Comparison of ENCODE assay signal across 1 cellular context in genomic region chr4:73345399-73345975, GRCh38.
A peak's percentile ranks its signal among the peaks of the same experiment; 100 is the strongest.
TF ChIP-seq lines count a peak whose summit lies in the region.

No MANE protein-coding gene starts in this region.

TF ChIP-seq in HepG2, 621 proteins besides CTCF, POLR2A, EP300 and RAD21 (continued from another document and continues in another):
- TF ChIP-seq FOXP4 (CRISPR knock-in tag; IDR thresholded peaks at IDR 0.05) (peak; percentile 88), ZNF543 (CRISPR knock-in tag; IDR thresholded peaks at IDR 0.05) (no peak), CSRNP1 (CRISPR knock-in tag; IDR thresholded peaks at IDR 0.05) (0 out of 2 replicates have a peak, but pooled peaks have one; percentile 32), TCF7 (IDR thresholded peaks at IDR 0.05; ENCODE audit: low read depth) (peak; percentile 39; the same call in 1 of the 2 replicates), TFDP2 (CRISPR knock-in tag; IDR thresholded peaks at IDR 0.05) (0 out of 2 replicates have a peak, but pooled peaks have one; percentile 34), PRDM15 (CRISPR knock-in tag; IDR thresholded peaks at IDR 0.05) (no peak), ZNF205 (CRISPR knock-in tag; IDR thresholded peaks at IDR 0.05) (peak; percentile 48; the same call in 1 of the 2 replicates), USF2 (IDR thresholded peaks at IDR 0.05; ENCODE audit: low read depth, low read length) (no peak), USF2 (CRISPR knock-in tag; IDR thresholded peaks at IDR 0.05; ENCODE audit: borderline replicate concordance) (no peak), ZNF878 (CRISPR knock-in tag; IDR thresholded peaks at IDR 0.05) (no peak; the same call in 1 of the 2 replicates), ZNF10 (CRISPR knock-in tag; IDR thresholded peaks at IDR 0.05; ENCODE audit: borderline replicate concordance, low read depth) (no peak), YY1 (IDR thresholded peaks at IDR 0.05; ENCODE audit: insufficient read depth, insufficient replicate concordance, low read depth, low read length) (no peak), DRAP1 (CRISPR knock-in tag; IDR thresholded peaks at IDR 0.05) (peak; percentile 83), PAF1 (CRISPR knock-in tag; IDR thresholded peaks at IDR 0.05) (no peak), ZNF546 (CRISPR knock-in tag; conservative IDR thresholded peaks at IDR 0.05) (no peak), CREM (IDR thresholded peaks at IDR 0.05) (peak; percentile 85), CREM (CRISPR knock-in tag; IDR thresholded peaks at IDR 0.05) (no peak), ZFY (CRISPR knock-in tag; IDR thresholded peaks at IDR 0.05) (no peak), CBFB (CRISPR knock-in tag; IDR thresholded peaks at IDR 0.05) (no peak), MXD4 (CRISPR knock-in tag; IDR thresholded peaks at IDR 0.05) (no peak), ZFP36 (IDR thresholded peaks at IDR 0.05; ENCODE audit: borderline replicate concordance, low read depth, low read length, partially characterized antibody) (no peak), KAT7 (CRISPR knock-in tag; IDR thresholded peaks at IDR 0.05; ENCODE audit: borderline replicate concordance) (no peak), ATF7 (IDR thresholded peaks at IDR 0.05) (0 out of 2 replicates have a peak, but pooled peaks have one; percentile 19), ATF7 (CRISPR knock-in tag; IDR thresholded peaks at IDR 0.05) (no peak; the same call in 1 of the 2 replicates), HNRNPL (IDR thresholded peaks at IDR 0.05; ENCODE audit: low read depth, low read length) (0 out of 2 replicates have a peak, but pooled peaks have one; percentile 36), HDAC2 (CRISPR knock-in tag; IDR thresholded peaks at IDR 0.05) (peak; percentile 13; the same call in 1 of the 2 replicates), ZNF607 (CRISPR knock-in tag; IDR thresholded peaks at IDR 0.05; ENCODE audit: borderline replicate concordance) (no peak), GPN1 (CRISPR knock-in tag; IDR thresholded peaks at IDR 0.05; ENCODE audit: borderline replicate concordance) (no peak), ARID3A (IDR thresholded peaks at IDR 0.05; ENCODE audit: low read depth, low read length) (peak; percentile 90), ZSCAN25 (CRISPR knock-in tag; IDR thresholded peaks at IDR 0.05) (no peak), ZNF143 (CRISPR knock-in tag; IDR thresholded peaks at IDR 0.05) (no peak), ZSCAN29 (CRISPR knock-in tag; conservative IDR thresholded peaks at IDR 0.05) (no peak), SNAI1 (CRISPR knock-in tag; IDR thresholded peaks at IDR 0.05; ENCODE audit: borderline replicate concordance) (no peak), STAT5B (CRISPR knock-in tag; IDR thresholded peaks at IDR 0.05) (no peak), ZNF44 (CRISPR knock-in tag; IDR thresholded peaks at IDR 0.05) (no peak), ZNF138 (CRISPR knock-in tag; IDR thresholded peaks at IDR 0.05; ENCODE audit: low read depth) (no peak), ZSCAN9 (CRISPR knock-in tag; IDR thresholded peaks at IDR 0.05; ENCODE audit: borderline replicate concordance) (no peak; the same call in 1 of the 2 replicates), GABPA (IDR thresholded peaks at IDR 0.05; ENCODE audit: low read depth, low read length) (no peak), GABPA (CRISPR knock-in tag; IDR thresholded peaks at IDR 0.05; ENCODE audit: low read depth) (no peak; the same call in 1 of the 2 replicates), GFI1 (CRISPR knock-in tag; IDR thresholded peaks at IDR 0.05; ENCODE audit: borderline replicate concordance) (no peak), THRA (CRISPR knock-in tag; IDR thresholded peaks at IDR 0.05; ENCODE audit: borderline replicate concordance) (0 out of 2 replicates have a peak, but pooled peaks have one; percentile 11), FOXO1 (CRISPR knock-in tag; IDR thresholded peaks at IDR 0.05) (peak; percentile 58; the same call in 1 of the 2 replicates), ZNF883 (CRISPR knock-in tag; IDR thresholded peaks at IDR 0.05; ENCODE audit: not compliant biosample characterization) (no peak), PBX2 (CRISPR knock-in tag; IDR thresholded peaks at IDR 0.05) (no peak), JDP2 (CRISPR knock-in tag; IDR thresholded peaks at IDR 0.05; ENCODE audit: borderline replicate concordance) (no peak), NKX3-1 (CRISPR knock-in tag; IDR thresholded peaks at IDR 0.05) (peak; percentile 43; the same call in 1 of the 2 replicates), RARA (CRISPR knock-in tag; IDR thresholded peaks at IDR 0.05) (peak; percentile 43; the same call in 1 of the 2 replicates), SKI (IDR thresholded peaks at IDR 0.05; ENCODE audit: partially characterized antibody) (peak; percentile 23), ZNF709 (CRISPR knock-in tag; IDR thresholded peaks at IDR 0.05) (no peak), E2F1 (CRISPR knock-in tag; IDR thresholded peaks at IDR 0.05) (no peak), ZNF720 (CRISPR knock-in tag; IDR thresholded peaks at IDR 0.05) (no peak), ZNF292 (CRISPR knock-in tag; IDR thresholded peaks at IDR 0.05; ENCODE audit: borderline replicate concordance, low read depth) (no peak), TARDBP (CRISPR knock-in tag; IDR thresholded peaks at IDR 0.05) (peak; percentile 65; the same call in 1 of the 2 replicates), TOE1 (CRISPR knock-in tag; IDR thresholded peaks at IDR 0.05) (0 out of 2 replicates have a peak, but pooled peaks have one; percentile 27), THAP11 (CRISPR knock-in tag; IDR thresholded peaks at IDR 0.05) (no peak)
